Comparison of ENCODE assay signal across 1 cellular context in the genomic region with DNA sequence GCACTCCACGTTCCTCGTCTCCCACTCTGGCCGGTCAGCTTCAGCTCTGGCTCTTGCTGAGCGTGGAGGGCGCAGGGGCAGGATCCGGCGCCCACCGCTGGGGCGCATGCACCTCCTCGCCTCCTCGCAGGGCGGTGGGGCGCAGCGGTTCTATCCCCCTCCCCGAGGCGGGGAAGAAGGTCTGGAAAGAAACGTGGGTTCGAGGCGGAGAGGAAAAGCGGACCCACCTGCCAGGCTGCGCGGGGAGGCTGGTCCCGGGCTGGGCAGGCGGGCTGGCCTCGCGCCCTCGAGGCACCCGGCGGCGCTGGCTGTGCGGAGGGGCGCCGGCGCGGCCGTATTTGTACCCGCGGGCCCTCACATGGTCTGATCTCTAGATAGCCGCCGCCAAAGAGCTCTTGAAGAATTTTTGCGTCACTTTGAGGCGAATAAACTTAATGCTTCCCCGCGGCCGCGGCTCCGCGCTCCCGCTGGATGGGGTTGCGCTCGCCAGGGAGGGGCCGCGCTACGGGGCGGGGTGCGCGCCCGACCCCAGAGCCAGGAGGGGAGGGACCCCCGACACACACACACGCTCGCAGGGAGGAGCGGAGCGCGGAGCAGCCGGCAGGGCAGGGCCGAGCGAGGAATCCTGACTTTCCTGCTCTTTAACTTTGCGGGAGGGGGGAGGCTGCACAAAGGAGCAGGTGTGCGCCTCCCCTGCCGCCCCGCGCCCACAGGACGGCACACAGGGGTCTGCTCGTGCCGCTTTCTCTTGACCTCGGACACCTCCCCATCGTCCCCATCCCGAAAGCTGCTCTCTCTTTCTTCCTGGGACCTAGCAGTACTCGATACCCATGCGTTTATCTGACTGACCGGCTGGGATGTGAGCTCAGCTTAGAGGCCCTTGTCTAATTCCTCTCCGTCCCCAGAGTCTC.
TF ChIP-seq lines count a peak whose summit lies in the region.

A gene (minus strand): TSS at position 312 of the 911 bp plus-strand sequence. CDS start 13,739 bp downstream, outside the sequence.

TF ChIP-seq in HepG2, 621 proteins besides CTCF, POLR2A, EP300 and RAD21 (continued from another document):
- TF ChIP-seq, protein P1, sequence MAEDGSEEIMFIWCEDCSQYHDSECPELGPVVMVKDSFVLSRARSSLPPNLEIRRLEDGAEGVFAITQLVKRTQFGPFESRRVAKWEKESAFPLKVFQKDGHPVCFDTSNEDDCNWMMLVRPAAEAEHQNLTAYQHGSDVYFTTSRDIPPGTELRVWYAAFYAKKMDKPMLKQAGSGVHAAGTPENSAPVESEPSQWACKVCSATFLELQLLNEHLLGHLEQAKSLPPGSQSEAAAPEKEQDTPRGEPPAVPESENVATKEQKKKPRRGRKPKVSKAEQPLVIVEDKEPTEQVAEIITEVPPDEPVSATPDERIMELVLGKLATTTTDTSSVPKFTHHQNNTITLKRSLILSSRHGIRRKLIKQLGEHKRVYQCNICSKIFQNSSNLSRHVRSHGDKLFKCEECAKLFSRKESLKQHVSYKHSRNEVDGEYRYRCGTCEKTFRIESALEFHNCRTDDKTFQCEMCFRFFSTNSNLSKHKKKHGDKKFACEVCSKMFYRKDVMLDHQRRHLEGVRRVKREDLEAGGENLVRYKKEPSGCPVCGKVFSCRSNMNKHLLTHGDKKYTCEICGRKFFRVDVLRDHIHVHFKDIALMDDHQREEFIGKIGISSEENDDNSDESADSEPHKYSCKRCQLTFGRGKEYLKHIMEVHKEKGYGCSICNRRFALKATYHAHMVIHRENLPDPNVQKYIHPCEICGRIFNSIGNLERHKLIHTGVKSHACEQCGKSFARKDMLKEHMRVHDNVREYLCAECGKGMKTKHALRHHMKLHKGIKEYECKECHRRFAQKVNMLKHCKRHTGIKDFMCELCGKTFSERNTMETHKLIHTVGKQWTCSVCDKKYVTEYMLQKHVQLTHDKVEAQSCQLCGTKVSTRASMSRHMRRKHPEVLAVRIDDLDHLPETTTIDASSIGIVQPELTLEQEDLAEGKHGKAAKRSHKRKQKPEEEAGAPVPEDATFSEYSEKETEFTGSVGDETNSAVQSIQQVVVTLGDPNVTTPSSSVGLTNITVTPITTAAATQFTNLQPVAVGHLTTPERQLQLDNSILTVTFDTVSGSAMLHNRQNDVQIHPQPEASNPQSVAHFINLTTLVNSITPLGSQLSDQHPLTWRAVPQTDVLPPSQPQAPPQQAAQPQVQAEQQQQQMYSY (CRISPR knock-in tag; IDR thresholded peaks at IDR 0.05), result no peak
- TF ChIP-seq NFE2L2 (IDR thresholded peaks at IDR 0.05; ENCODE audit: low read length) (no peak), HDAC6 (IDR thresholded peaks at IDR 0.05; ENCODE audit: low read depth, low read length) (no peak), TOPORS (CRISPR knock-in tag; IDR thresholded peaks at IDR 0.05) (no peak), PAF1 (CRISPR knock-in tag; IDR thresholded peaks at IDR 0.05) (no peak), KLF6 (CRISPR knock-in tag; IDR thresholded peaks at IDR 0.05) (no peak), FOSL2 (CRISPR knock-in tag; IDR thresholded peaks at IDR 0.05) (no peak)
- TF ChIP-seq, protein P2, sequence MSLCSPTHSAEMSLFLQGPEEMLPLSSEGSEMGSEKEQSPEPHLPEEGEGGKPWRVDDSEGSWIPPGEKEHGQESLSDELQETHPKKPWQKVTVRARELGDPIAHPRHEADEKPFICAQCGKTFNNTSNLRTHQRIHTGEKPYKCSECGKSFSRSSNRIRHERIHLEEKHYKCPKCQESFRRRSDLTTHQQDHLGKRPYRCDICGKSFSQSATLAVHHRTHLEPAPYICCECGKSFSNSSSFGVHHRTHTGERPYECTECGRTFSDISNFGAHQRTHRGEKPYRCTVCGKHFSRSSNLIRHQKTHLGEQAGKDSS (CRISPR knock-in tag; IDR thresholded peaks at IDR 0.05; ENCODE audit: borderline replicate concordance, low read depth), result no peak
TF ChIP-seq in HepG2: peak in this region for 0.
